8 cellular contexts compared by ENCODE assay signal in the genomic region with DNA sequence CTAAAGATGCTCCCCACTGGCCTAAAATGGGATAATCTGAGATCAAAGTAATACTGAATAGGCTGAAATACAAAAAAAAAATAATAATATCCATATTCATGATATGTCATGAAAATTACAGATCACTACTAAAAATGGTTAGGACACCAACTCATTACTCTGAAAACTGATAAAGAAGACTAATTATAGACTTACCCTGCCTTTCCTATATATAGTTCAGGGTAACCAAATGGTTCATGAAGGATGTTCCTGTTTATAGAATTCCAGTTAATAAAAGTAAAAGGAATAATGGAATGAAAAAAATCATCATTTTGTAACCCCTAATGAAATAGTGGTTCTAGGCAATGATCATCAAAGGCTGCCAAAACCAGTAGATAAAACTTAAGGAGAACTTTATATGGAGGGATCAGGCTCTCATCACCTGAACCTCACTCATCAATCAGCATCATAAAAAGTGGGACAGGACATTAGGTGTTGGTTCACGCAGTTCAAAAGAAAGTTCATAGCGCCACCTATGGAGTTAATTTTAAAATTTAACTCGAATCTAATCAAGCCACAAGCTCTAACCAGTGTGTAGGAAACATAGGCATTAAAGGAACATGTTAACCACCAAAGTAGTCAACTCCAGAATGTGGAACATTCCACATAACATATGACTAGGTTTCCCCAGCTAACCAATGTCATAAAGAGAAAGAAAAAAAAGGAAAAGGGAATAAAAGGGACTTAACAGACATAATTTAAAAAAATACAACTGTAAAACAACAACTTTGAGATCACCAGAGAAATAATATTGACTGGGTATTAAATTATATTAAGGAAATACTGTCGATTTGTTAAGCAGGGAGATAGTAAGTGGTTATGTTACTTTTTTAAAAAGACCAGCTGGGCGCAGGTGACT. TPM values are rescaled to one million over a fixed set of nuclear protein-coding genes. Genes with fewer than 3 reads are reported as not detected.
A peak's percentile ranks its signal among the peaks of the same experiment; 100 is the strongest.
DNase-seq lines count a peak whose midpoint lies in the region; ATAC-seq and TF ChIP-seq lines count a peak whose summit lies in the region.

No MANE protein-coding gene starts in this region.

- no peak overlapping the region for H3K27ac ChIP-seq in hepatocyte
- H3K27ac ChIP-seq in upper lobe of left lung = no peak overlapping the region

- H3K27me3 ChIP-seq in hepatocyte (no peaks in the 10 kb centered on the region), upper lobe of left lung (no peaks in the 10 kb centered on the region)

- no peak for TF ChIP-seq POLR2A in upper lobe of left lung (IDR thresholded peaks at IDR 0.05)

- H3K27me3 Mint-ChIP-seq in activated CD4-positive, alpha-beta T cell treated with anti-CD3 and anti-CD28 coated beads for 36 hours = no peaks in the 10 kb centered on the region
- H3K27me3 Mint-ChIP-seq in activated T-helper 1 cell treated with anti-CD3 and anti-CD28 coated beads, Interleukin-12 subunit alpha, Interleukin-12 subunit beta, Interleukin-2, Interleukin-4 antibody, amounts not matched to agents 30 ng/mL and 10 ng/mL and 1 ng/mL, durations not matched to agents 14 hours and 24 hours and 36 hours (ENCODE audit: insufficient read depth) = no peaks in the 10 kb centered on the region

- H3K9me3 ChIP-seq in hepatocyte (ENCODE audit: low read depth) (no peaks in the 10 kb centered on the region), upper lobe of left lung (no peaks in the 10 kb centered on the region)

- ATAC-seq in activated CD4-positive, alpha-beta T cell treated with anti-CD3 and anti-CD28 coated beads for 36 hours = peak; percentile 81
- peak in 1 of 2 donors; percentile 34 for ATAC-seq in upper lobe of left lung (ENCODE audit: low FRiP score in 2 of 2)
- ATAC-seq in GM21367 (IDR thresholded peaks at IDR 0.05; ENCODE audit: unreplicated experiment) = no peak

- no peaks in the 10 kb centered on the region for H3K9me2 ChIP-seq in hepatocyte (replicated peaks; ENCODE audit: insufficient read depth)

- no peak overlapping the region for H3K4me3 ChIP-seq in hepatocyte
- H3K4me3 ChIP-seq in upper lobe of left lung = no peak overlapping the region

- peaks cover 29% of the 10 kb centered on the region for H3K36me3 Mint-ChIP-seq in activated CD4-positive, alpha-beta T cell treated with anti-CD3 and anti-CD28 coated beads for 36 hours (ENCODE audit: low read depth)
- H3K36me3 Mint-ChIP-seq in activated T-helper 1 cell treated with anti-CD3 and anti-CD28 coated beads, Interleukin-12 subunit alpha, Interleukin-12 subunit beta, Interleukin-2, Interleukin-4 antibody, amounts not matched to agents 30 ng/mL and 10 ng/mL and 1 ng/mL, durations not matched to agents 14 hours and 24 hours and 36 hours (ENCODE audit: low read depth) = peaks cover 34% of the 10 kb centered on the region

- TF ChIP-seq CTCF in hepatocyte (IDR thresholded peaks at IDR 0.05; ENCODE audit: poor library complexity) (peak; percentile 55), upper lobe of left lung (IDR thresholded peaks at IDR 0.05) (peak in 4 of 6 experiments; percentile 27 to 38 (median 30))

- 45% methylated on average over 5 of the region's 5 CpGs for WGBS in hepatocyte (ENCODE audit: low lambda C conversion rate, missing lambda C conversion rate)
- WGBS in upper lobe of left lung, 2 donors = 41 to 43% methylated on average over 5 of the region's 5 CpGs

- no peak for DNase-seq in activated CD4-positive, alpha-beta T cell treated with anti-CD3 and anti-CD28 coated beads for 36 hours
- no peak for DNase-seq in activated CD4-positive, alpha-beta T cell treated with anti-CD3 and anti-CD28 coated beads, Interleukin-2, amount 50 U/mL, for 4 hours
- DNase-seq in M059J (ENCODE audit: low read depth) (peak; percentile 41), hepatocyte (ENCODE audit: low spot score) (peak; percentile 57), upper lobe of left lung (no peak), T1000 (lab: John Stamatoyannopoulos, UW) (no peak)
- no peak for DNase-seq in activated T-helper 1 cell treated with anti-CD3 and anti-CD28 coated beads, Interleukin-12 subunit alpha, Interleukin-12 subunit beta, Interleukin-2, Interleukin-4 antibody, amounts not matched to agents 30 ng/mL and 10 ng/mL and 1 ng/mL, durations not matched to agents 14 hours and 24 hours and 36 hours (ENCODE audit: low spot score)

- H3K36me3 ChIP-seq in hepatocyte (replicated peaks; ENCODE audit: insufficient read depth, low read depth) (no peaks in the 10 kb centered on the region), upper lobe of left lung (peaks cover 0 to 23% (median 4%) of the 10 kb centered on the region in 4 donors)

- TF ChIP-seq EP300 in upper lobe of left lung (IDR thresholded peaks at IDR 0.05) = no peak

- H4K20me1 ChIP-seq in hepatocyte (ENCODE audit: insufficient read depth, poor library complexity, severe bottlenecking) = no peaks in the 10 kb centered on the region

- H3K4me2 ChIP-seq in hepatocyte = no peak overlapping the region

- H3K27ac Mint-ChIP-seq in activated CD4-positive, alpha-beta T cell treated with anti-CD3 and anti-CD28 coated beads for 36 hours = no peak overlapping the region
- H3K27ac Mint-ChIP-seq in activated T-helper 1 cell treated with anti-CD3 and anti-CD28 coated beads, Interleukin-12 subunit alpha, Interleukin-12 subunit beta, Interleukin-2, Interleukin-4 antibody, amounts not matched to agents 30 ng/mL and 10 ng/mL and 1 ng/mL, durations not matched to agents 14 hours and 24 hours and 36 hours = peak overlapping the region; percentile 18

- no peaks in the 10 kb centered on the region for H3K4me1 ChIP-seq in hepatocyte (ENCODE audit: insufficient read depth)
- H3K4me1 ChIP-seq in upper lobe of left lung = peaks cover 0 to 4% (median 0%) of the 10 kb centered on the region in 4 donors

- POLR2A ChIA-PET in activated CD4-positive, alpha-beta T cell treated with anti-CD3 and anti-CD28 coated beads for 36 hours (lab: Charles Lee) = no interaction called here

- intact Hi-C loops in activated CD4-positive, alpha-beta T cell treated with anti-CD3 and anti-CD28 coated beads for 36 hours (cut with DNase I, micrococcal nuclease) = loop anchor here (5.0 to 10.0 kb wide), 3 partner anchors 36 to 696 kb away; partner anchors contain the start of gene P4HA1 (in 1 of the 2)
- intact Hi-C loops in activated T-helper 1 cell treated with anti-CD3 and anti-CD28 coated beads, Interleukin-12 subunit alpha, Interleukin-12 subunit beta, Interleukin-2, Interleukin-4 antibody, amounts not matched to agents 30 ng/mL and 10 ng/mL and 1 ng/mL, durations not matched to agents 14 hours and 24 hours and 36 hours (cut with micrococcal nuclease) = loop anchor here (1.0 to 10.0 kb wide), 6 partner anchors 9 to 697 kb away; partner anchors contain the start of gene MCU

- no peaks in the 10 kb centered on the region for H3K9me3 Mint-ChIP-seq in activated CD4-positive, alpha-beta T cell treated with anti-CD3 and anti-CD28 coated beads for 36 hours (ENCODE audit: low read depth)
- H3K9me3 Mint-ChIP-seq in activated T-helper 1 cell treated with anti-CD3 and anti-CD28 coated beads, Interleukin-12 subunit alpha, Interleukin-12 subunit beta, Interleukin-2, Interleukin-4 antibody, amounts not matched to agents 30 ng/mL and 10 ng/mL and 1 ng/mL, durations not matched to agents 14 hours and 24 hours and 36 hours = no peaks in the 10 kb centered on the region

- H3K4me3 Mint-ChIP-seq in activated CD4-positive, alpha-beta T cell treated with anti-CD3 and anti-CD28 coated beads for 36 hours = no peak overlapping the region
- no peak overlapping the region for H3K4me3 Mint-ChIP-seq in activated T-helper 1 cell treated with anti-CD3 and anti-CD28 coated beads, Interleukin-12 subunit alpha, Interleukin-12 subunit beta, Interleukin-2, Interleukin-4 antibody, amounts not matched to agents 30 ng/mL and 10 ng/mL and 1 ng/mL, durations not matched to agents 14 hours and 24 hours and 36 hours

- H2AFZ ChIP-seq in hepatocyte = no peak overlapping the region

- CTCF ChIA-PET in activated CD4-positive, alpha-beta T cell treated with anti-CD3 and anti-CD28 coated beads for 36 hours (lab: Charles Lee) = interaction anchor here (0.6 to 2.3 kb wide), 9 partner anchors 15 to 368 kb away, joined by 3 to 11 read pairs (median 3); partner anchors contain the start of genes NUDT13 and P4HA1

- H3K79me2 ChIP-seq in hepatocyte = no peaks in the 10 kb centered on the region

- H3K4me1 Mint-ChIP-seq in activated CD4-positive, alpha-beta T cell treated with anti-CD3 and anti-CD28 coated beads for 36 hours = peaks cover 17% of the 10 kb centered on the region
- H3K4me1 Mint-ChIP-seq in activated T-helper 1 cell treated with anti-CD3 and anti-CD28 coated beads, Interleukin-12 subunit alpha, Interleukin-12 subunit beta, Interleukin-2, Interleukin-4 antibody, amounts not matched to agents 30 ng/mL and 10 ng/mL and 1 ng/mL, durations not matched to agents 14 hours and 24 hours and 36 hours (ENCODE audit: low read depth) = peaks cover 19% of the 10 kb centered on the region

RNA-seq across cellular contexts. Expression of gene P4HA1, which starts 35.7 kb away (rescaled TPM):
- 10 to 100 TPM; 51.8 to 58.5 TPM for total RNA-seq in activated CD4-positive, alpha-beta T cell treated with anti-CD3 and anti-CD28 coated beads for 36 hours
- 165 and 206 TPM in 2 replicates for total RNA-seq in M059J (2014; rRNA removed; shearing (Covaris generic))
- total RNA-seq in activated T-helper 1 cell treated with anti-CD3 and anti-CD28 coated beads, Interleukin-12 subunit alpha, Interleukin-12 subunit beta, Interleukin-2, Interleukin-4 antibody, amounts not matched to agents 30 ng/mL and 10 ng/mL and 1 ng/mL, durations not matched to agents 14 hours and 24 hours and 36 hours = 52.8 and 54.5 TPM in 2 replicates
- 145 TPM in 2 replicates for total RNA-seq in hepatocyte
- polyA plus RNA-seq in hepatocyte = 140 and 149 TPM in 2 replicates
- 10 to 100 TPM; 13.4 to 50.0 (median 29.5) TPM for total RNA-seq in upper lobe of left lung

RNA-seq across cellular contexts. Expression of gene NUDT13, which starts 49.3 kb away (rescaled TPM):
- total RNA-seq in activated CD4-positive, alpha-beta T cell treated with anti-CD3 and anti-CD28 coated beads for 36 hours = 1 to 10 TPM; 1.6 to 2.2 TPM
- total RNA-seq in M059J (2014; rRNA removed; shearing (Covaris generic)) = not detected in 2 replicates
- total RNA-seq in activated T-helper 1 cell treated with anti-CD3 and anti-CD28 coated beads, Interleukin-12 subunit alpha, Interleukin-12 subunit beta, Interleukin-2, Interleukin-4 antibody, amounts not matched to agents 30 ng/mL and 10 ng/mL and 1 ng/mL, durations not matched to agents 14 hours and 24 hours and 36 hours = 0.81 and 0.83 TPM in 2 replicates
- total RNA-seq in hepatocyte (3.4 and 3.9 TPM in 2 replicates), upper lobe of left lung (1 to 10 TPM; 1.0 to 4.6 (median 2.7) TPM)
- 1.9 and 2.1 TPM in 2 replicates for polyA plus RNA-seq in hepatocyte

Comparison
In these comparisons a context has a peak if more than half of its experiments do, and no peak if none do; other contexts are left out.
1. DNase-seq: peak in M059J (single experiment) and hepatocyte (single experiment); none in activated CD4-positive, alpha-beta T cell treated with anti-CD3 and anti-CD28 coated beads for 36 hours (single experiment), activated CD4-positive, alpha-beta T cell treated with anti-CD3 and anti-CD28 coated beads, Interleukin-2, amount 50 U/mL, for 4 hours (0 of 2), activated T-helper 1 cell treated with anti-CD3 and anti-CD28 coated beads, Interleukin-12 subunit alpha, Interleukin-12 subunit beta, Interleukin-2, Interleukin-4 antibody, amounts not matched to agents 30 ng/mL and 10 ng/mL and 1 ng/mL, durations not matched to agents 14 hours and 24 hours and 36 hours (single experiment), upper lobe of left lung (0 of 2) and T1000 (single experiment).